Comparison of ENCODE assay signal across 8 cellular contexts in genomic region chr12:113056631-113057488, GRCh38. TPM values are rescaled to one million over a fixed set of nuclear protein-coding genes. Genes with fewer than 3 reads are reported as not detected.
DNase-seq lines count a peak whose midpoint lies in the region; ATAC-seq and TF ChIP-seq lines count a peak whose summit lies in the region.
"Had no signal": no experiment of that assay in that cellular context is flagged by ENCODE, and none has a peak within 500 bp of the region (broad histone marks: within the 10 kb centered on the region; RNA-seq: fewer than 3 reads in every experiment).

TSS of gene DTX1 (plus strand) at chr12:113056730. CDS start at chr12:113058193, 1,463 bp downstream.

- H3K27me3 Mint-ChIP-seq in activated T-cell treated with anti-CD3 and anti-CD28 coated beads, Interleukin-2, amount 50 U/mL, for 24 hours = no peaks in the 10 kb centered on the region
- peaks cover 11% of the 10 kb centered on the region for H3K27me3 Mint-ChIP-seq in glutamatergic neuron (ENCODE audit: unreplicated experiment)
- H3K27me3 Mint-ChIP-seq in HFFc6 (ENCODE audit: insufficient read depth) = peaks cover 30% of the 10 kb centered on the region

- intact Hi-C loops in psoas muscle (cut with DNase I) = loop anchor here in 1 of 2 donors (10.0 kb wide), 1 partner anchor 98 kb away; no protein-coding TSS in a partner anchor

- no peak within 1 kb of the TSS for H3K27ac ChIP-seq in psoas muscle
- H3K27ac ChIP-seq: SJSA1 had no signal

- no peak for TF ChIP-seq CTCF in glutamatergic neuron (IDR thresholded peaks at IDR 0.05; ENCODE audit: partially characterized antibody, unreplicated experiment)
- TF ChIP-seq CTCF in psoas muscle (IDR thresholded peaks at IDR 0.05) = no peak
- no peak for TF ChIP-seq CTCF in HFFc6 (IDR thresholded peaks at IDR 0.05)

- peaks cover 18% of the 10 kb centered on the region for H3K4me1 Mint-ChIP-seq in activated T-cell treated with anti-CD3 and anti-CD28 coated beads, Interleukin-2, amount 50 U/mL, for 24 hours (ENCODE audit: low read depth)
- H3K4me1 Mint-ChIP-seq in glutamatergic neuron (ENCODE audit: low read depth, unreplicated experiment) (no peaks in the 10 kb centered on the region), HFFc6 (ENCODE audit: low read depth) (no peaks in the 10 kb centered on the region)

- ATAC-seq in psoas muscle (peak in 2 of 4 donors; percentile 16 to 37), HG03045 (IDR thresholded peaks at IDR 0.05; ENCODE audit: unreplicated experiment) (no peak)

- H3K36me3 Mint-ChIP-seq in activated T-cell treated with anti-CD3 and anti-CD28 coated beads, Interleukin-2, amount 50 U/mL, for 24 hours (ENCODE audit: low read depth) = no peaks in the 10 kb centered on the region
- H3K36me3 Mint-ChIP-seq in glutamatergic neuron (ENCODE audit: unreplicated experiment) (no peaks in the 10 kb centered on the region), HFFc6 (ENCODE audit: low read depth) (no peaks in the 10 kb centered on the region)

- H3K9me3 Mint-ChIP-seq in activated T-cell treated with anti-CD3 and anti-CD28 coated beads, Interleukin-2, amount 50 U/mL, for 24 hours = no peaks in the 10 kb centered on the region
- H3K9me3 Mint-ChIP-seq in glutamatergic neuron (ENCODE audit: unreplicated experiment) = no peaks in the 10 kb centered on the region
- no peaks in the 10 kb centered on the region for H3K9me3 Mint-ChIP-seq in HFFc6

- peaks cover 0 to 78% (median 27%) of the 10 kb centered on the region in 3 donors for H3K27me3 ChIP-seq in psoas muscle (ENCODE audit: insufficient read depth in 3 of 3, low read length in 2 of 3)

- peak within 1 kb of the TSS; percentile 78 for H3K4me3 Mint-ChIP-seq in activated T-cell treated with anti-CD3 and anti-CD28 coated beads, Interleukin-2, amount 50 U/mL, for 24 hours
- peak within 1 kb of the TSS; percentile 55 for H3K4me3 Mint-ChIP-seq in glutamatergic neuron (ENCODE audit: unreplicated experiment)
- H3K4me3 Mint-ChIP-seq in HFFc6 = no peak within 1 kb of the TSS

- no peaks in the 10 kb centered on the region for H3K9me3 ChIP-seq in psoas muscle
- H3K9me3 ChIP-seq: SJSA1 had no signal

- 0 to 1% (median 0%) methylated on average over 24 to 94 of the region's 94 CpGs for WGBS in psoas muscle, 3 donors

- no peaks in the 10 kb centered on the region for H3K4me1 ChIP-seq in psoas muscle
- H3K4me1 ChIP-seq: SJSA1 had no signal

- DNase-seq in NCI-H1092 treated with DMSO at 0.1 percent for 48 hours (lab: John Stamatoyannopoulos, UW) (peak; percentile 56), glutamatergic neuron (no peak), psoas muscle (peak; percentile 44 to 59), HFFc6 (no peak), OCI-M2 (lab: John Stamatoyannopoulos, UW; ENCODE audit: unreplicated experiment) (no peak)
- peak; percentile 67 for DNase-seq in activated T-cell treated with anti-CD3 and anti-CD28 coated beads, Interleukin-2, amount 50 U/mL, for 24 hours

- H3K4me3 ChIP-seq in psoas muscle = peak within 1 kb of the TSS; percentile 56
- H3K4me3 ChIP-seq: SJSA1 had no signal

- H3K27ac Mint-ChIP-seq in activated T-cell treated with anti-CD3 and anti-CD28 coated beads, Interleukin-2, amount 50 U/mL, for 24 hours = peak within 1 kb of the TSS; percentile 75
- no peak within 1 kb of the TSS for H3K27ac Mint-ChIP-seq in glutamatergic neuron (ENCODE audit: unreplicated experiment)
- H3K27ac Mint-ChIP-seq in HFFc6 = no peak within 1 kb of the TSS

- H3K36me3 ChIP-seq in psoas muscle (ENCODE audit: insufficient read depth in 1 of 2, low read depth in 1 of 2) = no peaks in the 10 kb centered on the region
- H3K36me3 ChIP-seq: SJSA1 had no signal

RNA-seq across cellular contexts. Expression of gene DTX1, which starts in this region (rescaled TPM):
- 4.3 TPM for total RNA-seq in glutamatergic neuron (ENCODE audit: unreplicated experiment)
- total RNA-seq in psoas muscle = 1 to 10 TPM in 2 of 4 donors, under 1 TPM in 2; 0.49 to 2.4 (median 1.2) TPM
- under 1 TPM; 0.59 to 0.86 (median 0.69) TPM for polyA plus RNA-seq in psoas muscle
- total RNA-seq in HFFc6 (2021; fragmentation: NEBNext Ultra II Directional; extraction: Animal tissue kit (Norgen Biotek cat#: 25700)) = not detected
- total RNA-seq: SJSA1 had no signal

Comparison
In these comparisons a context has a peak if more than half of its experiments do, and no peak if none do; other contexts are left out.
1. DNase-seq: peak in NCI-H1092 treated with DMSO at 0.1 percent for 48 hours (single experiment), activated T-cell treated with anti-CD3 and anti-CD28 coated beads, Interleukin-2, amount 50 U/mL, for 24 hours (single experiment) and psoas muscle (2 of 2); none in glutamatergic neuron (single experiment), HFFc6 (single experiment) and OCI-M2 (single experiment).